In the genomic region with DNA sequence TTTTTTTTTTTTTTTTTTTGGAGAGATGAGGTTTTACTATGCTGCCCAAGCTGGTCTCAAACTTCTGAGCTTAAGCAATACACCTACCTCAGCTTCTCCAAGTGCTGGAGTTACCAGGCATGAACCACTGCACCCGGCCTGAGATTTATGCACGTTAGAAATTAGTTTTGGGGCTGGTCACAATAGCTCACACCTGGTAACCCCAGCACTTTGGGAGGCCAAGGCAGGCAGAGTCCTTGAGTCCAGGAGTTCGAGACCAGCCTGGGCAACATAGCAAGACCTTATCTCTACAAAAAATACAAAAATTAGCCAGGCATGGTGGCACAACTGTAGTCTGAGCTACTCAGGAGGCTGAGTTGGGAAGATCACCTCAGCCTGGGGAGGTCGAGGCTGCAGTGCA, we compare ENCODE assay signal across 24 cellular contexts.
"Had no signal": no experiment of that assay in that cellular context is flagged by ENCODE, and none has a peak within 500 bp of the region (broad histone marks: within the 10 kb centered on the region; RNA-seq: fewer than 3 reads in every experiment).

No MANE protein-coding gene starts in this region.

- H3K4me3 Mint-ChIP-seq: dendritic cell treated with granulocyte-macrophage colony-stimulating factor and Interleukin-4, amounts not matched to agents 40 ng/mL and 50 ng/mL, for 4 days; effector memory CD8-positive, alpha-beta T cell; endodermal cell had no signal

- H3K27me3 ChIP-seq: colonic mucosa, esophagus squamous epithelium, foreskin keratinocyte had no signal

- DNase-seq: colonic mucosa; cortex of kidney; dermis blood vessel endothelial cell; dorsolateral prefrontal cortex; effector CD4-positive, alpha-beta T cell; effector CD8-positive, alpha-beta T cell; effector memory CD4-positive, alpha-beta T cell; effector memory CD8-positive, alpha-beta T cell; endodermal cell; erythroblast; esophagus squamous epithelium; foreskin fibroblast; foreskin keratinocyte; foreskin melanocyte; gastrocnemius medialis; glutamatergic neuron; head of caudate nucleus; heart left ventricle; heart right ventricle had no signal

- H3K9me3 ChIP-seq: colonic mucosa, esophagus squamous epithelium, gastrocnemius medialis, gastroesophageal sphincter, heart left ventricle, heart right ventricle had no signal

- H3K4me1 ChIP-seq: esophagus squamous epithelium, foreskin keratinocyte, gastrocnemius medialis, gastroesophageal sphincter, heart left ventricle, heart right ventricle had no signal

- ATAC-seq: effector memory CD8-positive, alpha-beta T cell; esophagus mucosa; foreskin keratinocyte; gastrocnemius medialis; gastroesophageal sphincter; heart left ventricle; heart right ventricle had no signal

- H3K9me3 Mint-ChIP-seq: dendritic cell treated with granulocyte-macrophage colony-stimulating factor and Interleukin-4, amounts not matched to agents 40 ng/mL and 50 ng/mL, for 4 days; effector memory CD8-positive, alpha-beta T cell; endodermal cell had no signal

- H3K4me3 ChIP-seq: colonic mucosa, coronary artery, dorsolateral prefrontal cortex, esophagus squamous epithelium, gastrocnemius medialis, gastroesophageal sphincter, heart left ventricle, heart right ventricle had no signal

- H3K27ac Mint-ChIP-seq: dendritic cell treated with granulocyte-macrophage colony-stimulating factor and Interleukin-4, amounts not matched to agents 40 ng/mL and 50 ng/mL, for 4 days; effector memory CD8-positive, alpha-beta T cell; endodermal cell had no signal

- H3K36me3 ChIP-seq: colonic mucosa, esophagus squamous epithelium, gastrocnemius medialis, gastroesophageal sphincter, heart left ventricle, heart right ventricle had no signal

- H3K27ac ChIP-seq: colonic mucosa, coronary artery, dorsolateral prefrontal cortex, epithelial cell of prostate, esophagus squamous epithelium, foreskin keratinocyte, gastrocnemius medialis, gastroesophageal sphincter, heart left ventricle, heart right ventricle had no signal
